Comparison of ENCODE assay signal across 8 cellular contexts in genomic region chr1:151281225-151281968, GRCh38. TPM values are rescaled to one million over a fixed set of nuclear protein-coding genes. Genes with fewer than 3 reads are reported as not detected.
DNase-seq lines count a peak whose midpoint lies in the region; ATAC-seq and TF ChIP-seq lines count a peak whose summit lies in the region.

No MANE protein-coding gene starts in this region.

- H3K9me3 ChIP-seq in aorta (ENCODE audit: control insufficient read depth, low read length) = no peaks in the 10 kb centered on the region

- peak; percentile 10 for TF ChIP-seq CTCF in astrocyte of the cerebellum (IDR thresholded peaks at IDR 0.05; ENCODE audit: low read depth, low read length, missing control alignments)

- peak overlapping the region; percentile 66 for H3K4me3 ChIP-seq in astrocyte of the cerebellum (ENCODE audit: low read depth, low read length)
- peak overlapping the region; percentile 88 for H3K4me3 ChIP-seq in rectal smooth muscle tissue (ENCODE audit: low read length)
- H3K4me3 ChIP-seq in aorta (ENCODE audit: low read length in 2 of 2) = peak overlapping the region; percentile 39 to 48

- H3K27ac ChIP-seq in rectal smooth muscle tissue (ENCODE audit: low read depth, low read length) (peak overlapping the region; percentile 100), aorta (ENCODE audit: low read depth in 1 of 2, low read length in 2 of 2) (peak overlapping the region; percentile 8 to 96)

- peak; percentile 95 for DNase-seq in NCI-H2029 (lab: John Stamatoyannopoulos, UW)
- DNase-seq in T-helper 9 cell = peak; percentile 97
- peak; percentile 94 for DNase-seq in astrocyte of the cerebellum (ENCODE audit: low read depth)
- DNase-seq in hepatic stellate cell (ENCODE audit: low spot score) = peak; percentile 94
- peak; percentile 97 for DNase-seq in aorta

- in situ Hi-C loops in astrocyte of the cerebellum (cut with HindIII; ENCODE audit: low sequenced_read_pairs) = no loop called here

- peak overlapping the region; percentile 95 for H3K9ac ChIP-seq in rectal smooth muscle tissue (ENCODE audit: low read length)

- H3K4me1 ChIP-seq in rectal smooth muscle tissue (ENCODE audit: control insufficient read depth, insufficient read depth, low read length) (no peaks in the 10 kb centered on the region), aorta (ENCODE audit: control insufficient read depth in 1 of 2, insufficient read depth in 2 of 2, low read length in 2 of 2) (no peaks in the 10 kb centered on the region)

- WGBS in aorta, 2 donors = 0% methylated on average over 47 to 48 of the region's 48 CpGs

- H3K36me3 ChIP-seq in rectal smooth muscle tissue (ENCODE audit: control insufficient read depth, insufficient read depth, low read length) (no peaks in the 10 kb centered on the region), aorta (ENCODE audit: control insufficient read depth in 1 of 2, insufficient read depth in 2 of 2, low read length in 1 of 2) (no peaks in the 10 kb centered on the region)

- no peaks in the 10 kb centered on the region for H3K27me3 ChIP-seq in rectal smooth muscle tissue (ENCODE audit: control insufficient read depth, insufficient read depth, low read length)
- H3K27me3 ChIP-seq in aorta (ENCODE audit: control insufficient read depth in 1 of 2, insufficient read depth in 2 of 2, low read length in 1 of 2) = no peaks in the 10 kb centered on the region

- ATAC-seq in GM18498 (IDR thresholded peaks at IDR 0.05; ENCODE audit: unreplicated experiment) (peak; percentile 38), HG02973 (IDR thresholded peaks at IDR 0.05; ENCODE audit: unreplicated experiment) (peak; percentile 31), aorta (ENCODE audit: low FRiP score) (peak; percentile 93)

- intact Hi-C loops in aorta (cut with DNase I) = loop anchor here in 1 of 2 donors (5.0 kb wide), 2 partner anchors 46 to 61 kb away; partner anchors contain the start of gene PI4KB

RNA-seq across cellular contexts. Expression of gene ZNF687, which starts 0.7 kb away (rescaled TPM):
- total RNA-seq in aorta = 10 to 100 TPM; 18.4 to 24.0 TPM
- polyA plus RNA-seq in aorta = 1 to 10 TPM; 7.7 to 9.6 TPM

RNA-seq across cellular contexts. Expression of gene PSMD4, which starts 26.9 kb away (rescaled TPM):
- 100 to 1,000 TPM; 115 to 118 TPM for total RNA-seq in aorta
- polyA plus RNA-seq in aorta = 100 to 1,000 TPM; 144 to 162 TPM

RNA-seq across cellular contexts. Expression of gene PI4KB, which starts 45.8 kb away (rescaled TPM):
- 10 to 100 TPM; 49.0 to 60.9 TPM for total RNA-seq in aorta
- 10 to 100 TPM; 12.9 to 41.4 TPM for polyA plus RNA-seq in aorta

Comparison
In these comparisons a context has a peak if more than half of its experiments do, and no peak if none do; other contexts are left out.
1. Peak in every context shown above with its lines: DNase-seq, ATAC-seq, H3K4me3 ChIP-seq and H3K27ac ChIP-seq.
2. ATAC-seq: peak in every context shown above with its lines; median percentile 93 in aorta; 38 in GM18498; 31 in HG02973.